Comparison of ENCODE assay signal across 1 cellular context in genomic region chr12:52010152-52010622, GRCh38.
TF ChIP-seq lines count a peak whose summit lies in the region.

No MANE protein-coding gene starts in this region.

TF ChIP-seq in HepG2, 621 proteins besides CTCF, POLR2A, EP300 and RAD21 (continued from another document and continues in another):
- peak; percentile 46; the same call in 1 of the 2 replicates for TF ChIP-seq PAXIP1 (CRISPR knock-in tag; conservative IDR thresholded peaks at IDR 0.05)
- no peak for TF ChIP-seq CREB1 (IDR thresholded peaks at IDR 0.05)
- no peak for TF ChIP-seq CREB1 (CRISPR knock-in tag; IDR thresholded peaks at IDR 0.05)
- TF ChIP-seq PHB2 (IDR thresholded peaks at IDR 0.05; ENCODE audit: partially characterized antibody), result no peak
- TF ChIP-seq ZNF317 (CRISPR knock-in tag; IDR thresholded peaks at IDR 0.05), result no peak
- TF ChIP-seq PCBP2 (optimal IDR thresholded peaks at IDR 0.05; ENCODE audit: low read depth, low read length, poor library complexity, severe bottlenecking), result peak; percentile 27
- peak; percentile 39; the same call in 1 of the 2 replicates for TF ChIP-seq ZNF770 (CRISPR knock-in tag; IDR thresholded peaks at IDR 0.05)
- peak; percentile 20; the same call in 1 of the 2 replicates for TF ChIP-seq ZNF343 (CRISPR knock-in tag; IDR thresholded peaks at IDR 0.05)
- peak; percentile 32; the same call in 1 of the 2 replicates for TF ChIP-seq MAX (IDR thresholded peaks at IDR 0.05)
- TF ChIP-seq ZMAT3 (CRISPR knock-in tag; conservative IDR thresholded peaks at IDR 0.05), result 0 out of 2 replicates have a peak, but pooled peaks have one; percentile 31
- TF ChIP-seq CBX2 (IDR thresholded peaks at IDR 0.05; ENCODE audit: low read depth, low read length), result no peak
- TF ChIP-seq CBX2 (CRISPR knock-in tag; IDR thresholded peaks at IDR 0.05; ENCODE audit: low read depth), result no peak
- no peak for TF ChIP-seq ZBTB37 (CRISPR knock-in tag; IDR thresholded peaks at IDR 0.05)
- peak; percentile 19; the same call in 1 of the 2 replicates for TF ChIP-seq FOSL2 (CRISPR knock-in tag; IDR thresholded peaks at IDR 0.05)
- TF ChIP-seq ZNF605 (CRISPR knock-in tag; IDR thresholded peaks at IDR 0.05), result peak; percentile 65; the same call in 1 of the 2 replicates
- no peak for TF ChIP-seq BORCS8-MEF2B (CRISPR knock-in tag; IDR thresholded peaks at IDR 0.05)
- TF ChIP-seq ZNF740 (CRISPR knock-in tag; IDR thresholded peaks at IDR 0.05), result no peak
- TF ChIP-seq POLR2G (IDR thresholded peaks at IDR 0.05; ENCODE audit: low read depth, low read length), result peak; percentile 76
- peak; percentile 79 for TF ChIP-seq ZBTB7B (CRISPR knock-in tag; IDR thresholded peaks at IDR 0.05)
- TF ChIP-seq BCL6 (CRISPR knock-in tag; IDR thresholded peaks at IDR 0.05), result 0 out of 2 replicates have a peak, but pooled peaks have one; percentile 34
- TF ChIP-seq SRSF1 (optimal IDR thresholded peaks at IDR 0.05; ENCODE audit: low read depth, low read length), result peak; percentile 67
- TF ChIP-seq U2AF2 (IDR thresholded peaks at IDR 0.05; ENCODE audit: low read depth, low read length), result no peak
- 0 out of 4 replicates have a peak, but pooled peaks of 1 of the 2 experiments have one; percentile 56 for TF ChIP-seq KLF16 (CRISPR knock-in tag; IDR thresholded peaks at IDR 0.05)
- no peak for TF ChIP-seq FOXA1 (IDR thresholded peaks at IDR 0.05)
- no peak for TF ChIP-seq FOXA1 (CRISPR knock-in tag; IDR thresholded peaks at IDR 0.05)
- TF ChIP-seq HINFP (CRISPR knock-in tag; IDR thresholded peaks at IDR 0.05; ENCODE audit: low read depth), result 0 out of 2 replicates have a peak, but pooled peaks have one; percentile 21
- no peak for TF ChIP-seq GTF2F1 (IDR thresholded peaks at IDR 0.05; ENCODE audit: low read length)
- TF ChIP-seq ZNF687 (CRISPR knock-in tag; IDR thresholded peaks at IDR 0.05), result peak; percentile 75; the same call in 1 of the 2 replicates
- 0 out of 2 replicates have a peak, but pooled peaks have one; percentile 6 for TF ChIP-seq MED1 (CRISPR knock-in tag; IDR thresholded peaks at IDR 0.05)
- 0 out of 4 replicates have a peak, but pooled peaks of 1 of the 2 experiments have one; percentile 53 for TF ChIP-seq HMGXB4 (CRISPR knock-in tag; IDR thresholded peaks at IDR 0.05; ENCODE audit: borderline replicate concordance in 1 of 2, low read depth in 1 of 2)
- TF ChIP-seq PTBP1 (IDR thresholded peaks at IDR 0.05; ENCODE audit: low read depth, low read length, poor library complexity, severe bottlenecking), result no peak
- no peak for TF ChIP-seq SOX6 (IDR thresholded peaks at IDR 0.05)
- TF ChIP-seq SOX6 (CRISPR knock-in tag; IDR thresholded peaks at IDR 0.05), result peak; percentile 41
- peak; percentile 38; the same call in 1 of the 2 replicates for TF ChIP-seq PHF8 (CRISPR knock-in tag; IDR thresholded peaks at IDR 0.05)
- peak; percentile 38; the same call in 1 of the 2 replicates for TF ChIP-seq ZNF574 (CRISPR knock-in tag; IDR thresholded peaks at IDR 0.05)
- TF ChIP-seq HDAC1 (CRISPR knock-in tag; IDR thresholded peaks at IDR 0.05), result 0 out of 2 replicates have a peak, but pooled peaks have one; percentile 30
- TF ChIP-seq ZNF788 (CRISPR knock-in tag; IDR thresholded peaks at IDR 0.05; ENCODE audit: borderline replicate concordance), result peak; percentile 14; the same call in 1 of the 2 replicates
- peak; percentile 39; the same call in 1 of the 2 replicates for TF ChIP-seq THAP11 (CRISPR knock-in tag; IDR thresholded peaks at IDR 0.05)
- peak; percentile 66; the same call in 1 of the 2 replicates for TF ChIP-seq ZBTB26 (CRISPR knock-in tag; IDR thresholded peaks at IDR 0.05; ENCODE audit: borderline replicate concordance)
- peak; percentile 23; the same call in 1 of the 2 replicates for TF ChIP-seq SIN3A (IDR thresholded peaks at IDR 0.05; ENCODE audit: borderline replicate concordance, low read depth, low read length)
